19 cellular contexts compared by ENCODE assay signal in the genomic region with DNA sequence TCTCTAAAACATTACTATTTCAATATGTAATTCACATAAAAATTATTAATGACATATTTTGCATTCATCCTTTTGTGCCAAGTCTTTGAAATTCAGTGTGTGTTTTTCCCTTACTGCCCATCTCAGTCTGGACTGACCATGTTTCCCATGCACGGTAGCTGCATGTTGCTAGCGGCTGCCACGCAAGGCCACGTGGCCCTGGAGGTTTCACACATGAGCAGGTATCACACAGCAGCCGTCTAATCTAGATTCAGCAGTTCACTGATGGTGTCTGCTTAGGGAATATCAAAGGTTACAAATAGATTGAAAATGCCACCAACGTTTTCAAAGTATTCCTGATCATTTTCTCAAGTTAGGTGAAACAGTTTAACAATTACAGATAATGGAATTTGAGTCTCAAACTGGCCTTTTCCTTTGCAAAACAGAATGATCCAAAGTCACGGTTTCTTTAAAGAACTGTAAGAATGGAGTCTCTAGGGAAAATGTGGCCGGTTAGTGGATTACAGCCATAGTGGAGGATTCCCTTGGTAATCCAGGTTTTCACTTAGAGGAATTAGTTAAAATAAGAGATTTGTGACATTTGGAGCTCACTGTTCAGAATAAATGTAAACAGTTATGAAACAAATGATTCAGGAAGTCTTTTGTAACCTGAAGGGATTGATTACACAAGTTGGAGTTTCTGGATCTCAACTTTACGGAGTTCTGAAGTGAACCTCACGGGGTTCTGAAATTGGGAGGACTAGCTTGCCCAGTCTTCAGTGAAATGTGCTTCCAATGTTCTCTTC.
"Had no signal": no experiment of that assay in that cellular context is flagged by ENCODE, and none has a peak within 500 bp of the region (broad histone marks: within the 10 kb centered on the region; RNA-seq: fewer than 3 reads in every experiment).

No MANE protein-coding gene starts in this region.

- H3K9me3 ChIP-seq: esophagus muscularis mucosa, neutrophil, psoas muscle, suprapubic skin, thyroid gland had no signal

- H3K27me3 ChIP-seq: esophagus muscularis mucosa, hepatocyte, neutrophil, suprapubic skin, thyroid gland had no signal

- H3K4me1 ChIP-seq: psoas muscle, suprapubic skin, thyroid gland had no signal

- H3K79me2 ChIP-seq: hepatocyte had no signal

- ATAC-seq: effector memory CD8-positive, alpha-beta T cell; left colon; naive thymus-derived CD4-positive, alpha-beta T cell; psoas muscle had no signal

- DNase-seq: effector memory CD8-positive, alpha-beta T cell; foreskin melanocyte; head of caudate nucleus; kidney; left colon; mesendoderm; naive thymus-derived CD4-positive, alpha-beta T cell; nephron progenitor cell; psoas muscle; retina; small intestine; stimulated activated CD4-positive, alpha-beta T cell treated with anti-CD3 and anti-CD28 coated beads, Interleukin-2, amount 100 ng/mL, for 48 hours; stimulated activated naive CD4-positive, alpha-beta T cell treated with Interleukin-2 at 50 U/mL for 16 hours; thyroid gland had no signal

- H3K36me3 ChIP-seq: neutrophil, suprapubic skin, thyroid gland had no signal

- H2AFZ ChIP-seq: hepatocyte had no signal

- H3K27ac ChIP-seq: epithelial cell of prostate, esophagus muscularis mucosa, hepatocyte, neutrophil, psoas muscle, suprapubic skin, thyroid gland had no signal

- H3K4me2 ChIP-seq: hepatocyte had no signal

- H3K4me3 ChIP-seq: esophagus muscularis mucosa, hepatocyte, psoas muscle, suprapubic skin, thyroid gland had no signal
